17 cellular contexts compared by ENCODE assay signal in the genomic region with DNA sequence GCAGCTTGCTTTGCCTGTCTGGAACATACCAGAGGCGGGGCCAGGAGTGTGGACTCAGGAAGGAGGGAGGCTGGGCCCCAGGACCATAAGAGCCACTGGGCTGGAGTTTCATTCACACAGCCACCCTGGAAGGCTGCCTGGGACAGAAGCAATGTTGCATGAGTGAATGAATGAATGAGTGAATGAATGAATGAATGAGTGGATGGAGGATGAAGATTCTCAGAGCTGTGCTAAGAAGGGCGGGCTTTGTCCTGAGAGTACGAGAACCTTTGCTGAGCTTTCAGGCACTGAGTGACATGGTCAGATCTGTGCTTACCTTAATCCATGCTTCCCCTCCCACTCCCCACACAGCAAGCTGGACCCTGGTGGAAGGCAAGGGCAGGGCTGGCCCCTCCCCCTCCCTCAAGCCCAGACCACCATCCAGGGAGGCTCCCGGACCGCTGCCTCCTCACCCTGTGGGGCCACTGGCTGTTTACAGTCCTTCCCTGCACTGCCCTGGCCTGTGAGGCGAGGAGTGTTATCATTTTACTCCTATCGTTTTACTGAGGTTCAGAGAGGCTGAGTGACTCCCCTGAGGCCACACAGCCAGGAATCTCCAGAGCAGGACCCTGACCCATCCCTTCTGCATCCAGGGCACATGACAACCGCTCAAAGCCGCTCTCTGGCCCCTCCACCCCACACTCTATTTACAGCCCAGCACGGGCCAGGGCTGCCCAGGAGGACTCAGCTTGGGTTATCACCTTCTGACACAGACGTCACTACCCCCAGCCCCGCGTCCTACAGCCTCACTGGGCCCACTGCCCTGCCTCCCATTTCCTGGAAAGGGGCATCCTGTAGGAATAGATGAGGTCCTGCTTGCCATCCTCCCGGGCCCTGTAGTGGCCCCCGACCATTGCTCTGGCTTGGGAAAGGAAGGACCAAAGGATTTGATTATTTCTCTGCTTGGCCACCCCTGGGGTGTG.
"Had no signal": no experiment of that assay in that cellular context is flagged by ENCODE, and none has a peak within 500 bp of the region (broad histone marks: within the 10 kb centered on the region; RNA-seq: fewer than 3 reads in every experiment).

No MANE protein-coding gene starts in this region.

- ATAC-seq: heart left ventricle, left lung had no signal

- H3K27me3 ChIP-seq: neutrophil had no signal

- DNase-seq: effector CD4-positive, alpha-beta T cell; foreskin melanocyte; heart left ventricle; islet precursor cell; left lung; mesendoderm; naive B cell; sigmoid colon; stimulated activated CD4-positive, alpha-beta T cell treated with anti-CD3 and anti-CD28 coated beads, Interleukin-2, amount 100 ng/mL, for 24 hours; stimulated activated naive CD4-positive, alpha-beta T cell; stomach; substantia nigra; transverse colon had no signal

- H3K9me3 ChIP-seq: heart left ventricle, left lung, neutrophil, sigmoid colon, stomach, thoracic aorta, transverse colon had no signal

- H3K27ac ChIP-seq: coronary artery, heart left ventricle, left lung, neutrophil, sigmoid colon, skin epidermis, stomach, thoracic aorta, transverse colon had no signal

- H3K36me3 ChIP-seq: heart left ventricle, left lung, neutrophil, sigmoid colon, stomach, thoracic aorta, transverse colon had no signal

- H3K4me1 ChIP-seq: heart left ventricle, left lung, sigmoid colon, stomach, transverse colon had no signal

- H3K4me3 ChIP-seq: coronary artery, heart left ventricle, left lung, sigmoid colon, skin epidermis, stomach, thoracic aorta, transverse colon had no signal
